In the genomic region with DNA sequence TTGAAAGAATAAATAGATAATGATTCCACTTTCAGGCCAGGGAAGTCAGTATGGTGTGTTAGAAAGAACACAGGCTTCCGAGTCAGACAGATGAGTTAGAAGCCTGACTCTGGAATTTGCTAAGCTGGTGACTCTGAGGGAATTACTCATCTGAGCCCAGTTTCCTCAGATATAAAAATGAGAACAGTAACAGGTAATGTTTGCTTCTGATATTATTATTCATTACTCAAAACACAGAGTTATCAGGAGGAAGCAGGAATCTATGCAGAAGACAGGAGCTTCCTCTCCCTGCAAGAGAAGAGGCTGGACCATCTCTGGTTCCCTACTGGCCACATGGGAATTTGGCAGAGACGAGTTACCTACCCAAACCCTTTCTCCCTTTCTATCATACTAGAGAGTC, we compare ENCODE assay signal across 21 cellular contexts.
"Had no signal": no experiment of that assay in that cellular context is flagged by ENCODE, and none has a peak within 500 bp of the region (broad histone marks: within the 10 kb centered on the region; RNA-seq: fewer than 3 reads in every experiment).

No MANE protein-coding gene starts in this region.

- H3K27me3 ChIP-seq: adrenal gland, breast epithelium had no signal

- ATAC-seq: activated T-cell treated with anti-CD3 and anti-CD28 coated beads, Interleukin-2, amount 50 U/mL, for 72 hours; T-helper 17 cell; WTC11 had no signal

- H3K4me1 Mint-ChIP-seq: activated naive CD8-positive, alpha-beta T cell treated with anti-CD3 and anti-CD28 coated beads, Interleukin-2, amount 10 ng/mL, durations not matched to agents 7 days and 5 days; T-helper 17 cell; WTC11 had no signal

- H3K4me3 ChIP-seq: adrenal gland, breast epithelium, PC-9 had no signal

- DNase-seq: activated CD4-positive, alpha-beta T cell treated with anti-CD3 and anti-CD28 coated beads for 48 hours; activated CD4-positive, alpha-beta T cell treated with anti-CD3 and anti-CD28 coated beads, Interleukin-2, amount 50 U/mL, for 4 hours; activated CD4-positive, CD25-positive, alpha-beta regulatory T cell treated with anti-CD3 and anti-CD28 coated beads, Interleukin-2, amount 50 U/mL, for 72 hours; activated CD8-positive, alpha-beta memory T cell treated with anti-CD3 and anti-CD28 coated beads for 24 hours; activated naive CD4-positive, alpha-beta T cell treated with anti-CD3 and anti-CD28 coated beads, Interleukin-2, amount 50 U/mL, for 16 hours; activated naive CD8-positive, alpha-beta T cell treated with anti-CD3 and anti-CD28 coated beads, Interleukin-2, amount 10 ng/mL, durations not matched to agents 7 days and 5 days; activated T-cell treated with anti-CD3 and anti-CD28 coated beads, Interleukin-2, amount 50 U/mL, for 72 hours; adrenal gland; aorta; central memory CD4-positive, alpha-beta T cell; NCI-H1092; NCI-H1417; NCI-H2081; NCI-H510A treated with DMSO at 0.1 percent for 48 hours; PC-9; SHP77 treated with DMSO at 0.1 percent for 48 hours; T-helper 17 cell; T-helper 9 cell had no signal

- H3K9me3 ChIP-seq: adrenal gland had no signal

- H3K27ac ChIP-seq: adrenal gland, breast epithelium, PC-9 had no signal

- H2AFZ ChIP-seq: PC-9 had no signal

- H3K36me3 Mint-ChIP-seq: activated naive CD8-positive, alpha-beta T cell treated with anti-CD3 and anti-CD28 coated beads, Interleukin-2, amount 10 ng/mL, durations not matched to agents 7 days and 5 days had no signal

- H3K4me1 ChIP-seq: adrenal gland, breast epithelium had no signal

- H3K4me2 ChIP-seq: PC-9 had no signal

- H3K4me3 Mint-ChIP-seq: activated naive CD8-positive, alpha-beta T cell treated with anti-CD3 and anti-CD28 coated beads, Interleukin-2, amount 10 ng/mL, durations not matched to agents 7 days and 5 days; activated T-cell treated with anti-CD3 and anti-CD28 coated beads, Interleukin-2, amount 50 U/mL, for 72 hours; T-helper 17 cell; WTC11 had no signal

- H3K27me3 Mint-ChIP-seq: activated naive CD8-positive, alpha-beta T cell treated with anti-CD3 and anti-CD28 coated beads, Interleukin-2, amount 10 ng/mL, durations not matched to agents 7 days and 5 days; T-helper 17 cell had no signal

- H3K36me3 ChIP-seq: adrenal gland, breast epithelium had no signal

- H3K27ac Mint-ChIP-seq: activated naive CD8-positive, alpha-beta T cell treated with anti-CD3 and anti-CD28 coated beads, Interleukin-2, amount 10 ng/mL, durations not matched to agents 7 days and 5 days; activated T-cell treated with anti-CD3 and anti-CD28 coated beads, Interleukin-2, amount 50 U/mL, for 72 hours; activated T-helper 2 cell treated with anti-CD3 and anti-CD28 coated beads, Interferon-gamma antibody, Interleukin-2, Interleukin-4, amounts not matched to agents 10 μg/mL and 5 μg/mL and 100 μg/mL, durations not matched to agents 14 hours and 24 hours and 36 hours; T-helper 17 cell had no signal
